ENCODE assay signal across 8 cellular contexts in genomic region chr1:101112051-101112770, GRCh38.
DNase-seq lines count a peak whose midpoint lies in the region; ATAC-seq and TF ChIP-seq lines count a peak whose summit lies in the region.

No MANE protein-coding gene starts in this region.

- H2AFZ ChIP-seq in parathyroid adenoma = peak overlapping the region; percentile 23

- DNase-seq in T-helper 1 cell (peak; percentile 48 to 95 (median 71)), adrenal gland (peak in 5 of 7 donors; percentile 26 to 58 (median 44)), T1000 (lab: John Stamatoyannopoulos, UW) (no peak), NCI-H2107 treated with DMSO at 0.1 percent for 48 hours (lab: John Stamatoyannopoulos, UW; ENCODE audit: unreplicated experiment) (no peak), islet precursor cell (no peak)

- TF ChIP-seq CTCF in adrenal gland (IDR thresholded peaks at IDR 0.05) (no peak), parathyroid adenoma (IDR thresholded peaks at IDR 0.05) (no peak)

- TF ChIP-seq POLR2A in adrenal gland (IDR thresholded peaks at IDR 0.05) = no peak

- H3K9me3 ChIP-seq in adrenal gland (replicated peaks in 1 of 3) (no peaks in the 10 kb centered on the region), parathyroid adenoma (ENCODE audit: control insufficient read depth, low read length) (no peaks in the 10 kb centered on the region)

- H3K4me1 ChIP-seq in adrenal gland (replicated peaks in 1 of 2) (peaks cover 0 to 7% of the 10 kb centered on the region in 2 donors), parathyroid adenoma (no peaks in the 10 kb centered on the region)

- peak; percentile 82 for ATAC-seq in GM18517 (IDR thresholded peaks at IDR 0.05; ENCODE audit: unreplicated experiment)
- peak; percentile 90 for ATAC-seq in HG02973 (IDR thresholded peaks at IDR 0.05; ENCODE audit: unreplicated experiment)

- peak overlapping the region; percentile 51 for H3K4me2 ChIP-seq in parathyroid adenoma (ENCODE audit: low read length)

- H3K27ac ChIP-seq in adrenal gland = no peak overlapping the region
- H3K27ac ChIP-seq in parathyroid adenoma = peak overlapping the region; percentile 4

- no peaks in the 10 kb centered on the region for H3K79me2 ChIP-seq in parathyroid adenoma

- H3K4me3 ChIP-seq in adrenal gland = no peak overlapping the region
- H3K4me3 ChIP-seq in parathyroid adenoma (ENCODE audit: low read depth, low read length) = no peak overlapping the region

- WGBS in adrenal gland, 4 donors = 62 to 74% (median 68%) methylated on average over 6 of the region's 6 CpGs

- no peak overlapping the region for H3K9ac ChIP-seq in parathyroid adenoma

- H3K27me3 ChIP-seq in adrenal gland = no peaks in the 10 kb centered on the region
- no peaks in the 10 kb centered on the region for H3K27me3 ChIP-seq in parathyroid adenoma (ENCODE audit: control insufficient read depth, insufficient read depth, low read length)

- H3K36me3 ChIP-seq in adrenal gland (replicated peaks in 1 of 2) (no peaks in the 10 kb centered on the region), parathyroid adenoma (ENCODE audit: control insufficient read depth, insufficient read depth, low read length) (no peaks in the 10 kb centered on the region)

- intact Hi-C loops in adrenal gland (cut with DNase I) = no loop called here

Comparison
In these comparisons a context has a peak if more than half of its experiments do, and no peak if none do; other contexts are left out.
1. DNase-seq: peak in T-helper 1 cell (5 of 5) and adrenal gland (5 of 7); none in T1000 (single experiment), NCI-H2107 treated with DMSO at 0.1 percent for 48 hours (single experiment) and islet precursor cell (single experiment).